1 cellular context compared by ENCODE assay signal in genomic region chr2:32061430-32061829, GRCh38.
TF ChIP-seq lines count a peak whose summit lies in the region.

No MANE protein-coding gene starts in this region.

TF ChIP-seq in WTC11, 78 proteins besides CTCF, POLR2A, EP300 and RAD21 (continued from another document):
- no peak for TF ChIP-seq ATF2 (CRISPR knock-in tag; IDR thresholded peaks at IDR 0.05; ENCODE audit: borderline replicate concordance, low read depth)
